13 cellular contexts compared by ENCODE assay signal in the genomic region with DNA sequence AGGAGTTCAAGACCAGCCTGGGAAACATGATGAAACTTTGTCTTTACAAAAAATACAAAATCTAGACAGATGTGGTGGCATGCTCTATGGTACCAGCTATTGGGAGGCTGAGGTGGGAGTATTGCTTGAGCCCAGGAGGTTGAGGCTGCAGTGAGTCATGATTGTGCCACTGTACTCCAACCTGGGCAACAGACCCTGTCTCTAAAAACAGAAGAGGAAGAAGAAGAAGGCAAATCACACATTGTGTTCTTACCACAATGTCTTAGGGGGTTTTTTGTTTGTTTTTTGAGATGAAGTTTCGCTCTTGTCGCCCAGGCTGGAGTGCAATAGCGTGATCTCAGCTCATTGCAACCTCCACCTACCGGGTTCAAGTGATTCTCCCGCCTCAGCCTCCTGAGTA. TPM values are rescaled to one million over a fixed set of nuclear protein-coding genes. Genes with fewer than 3 reads are reported as not detected.
"Had no signal": no experiment of that assay in that cellular context is flagged by ENCODE, and none has a peak within 500 bp of the region (broad histone marks: within the 10 kb centered on the region; RNA-seq: fewer than 3 reads in every experiment).

No MANE protein-coding gene starts in this region.

RNA-seq across cellular contexts. Expression of gene CIB3, which starts 5.5 kb away (rescaled TPM):
- total RNA-seq: activated CD8-positive, alpha-beta T cell treated with anti-CD3 and anti-CD28 coated beads for 36 hours; activated T-cell treated with anti-CD3 and anti-CD28 coated beads, Interleukin-2, amount 50 U/mL, for 4 hours; adrenal gland; aorta; body of pancreas; chondrocyte; dermis blood vessel endothelial cell; esophagus muscularis mucosa; foreskin keratinocyte; gastrocnemius medialis; heart left ventricle; T-helper 2 cell treated with Interferon-gamma antibody and Interleukin-4, amounts not matched to agents 100 ng/mL and 5 ng/mL, for 36 hours; WTC11 had no signal
- polyA plus RNA-seq: adrenal gland, foreskin keratinocyte, heart left ventricle had no signal

RNA-seq across cellular contexts. Expression of gene HSH2D, which starts 35.4 kb away (rescaled TPM):
- total RNA-seq: chondrocyte, dermis blood vessel endothelial cell, gastrocnemius medialis had no signal
